In the genomic region with DNA sequence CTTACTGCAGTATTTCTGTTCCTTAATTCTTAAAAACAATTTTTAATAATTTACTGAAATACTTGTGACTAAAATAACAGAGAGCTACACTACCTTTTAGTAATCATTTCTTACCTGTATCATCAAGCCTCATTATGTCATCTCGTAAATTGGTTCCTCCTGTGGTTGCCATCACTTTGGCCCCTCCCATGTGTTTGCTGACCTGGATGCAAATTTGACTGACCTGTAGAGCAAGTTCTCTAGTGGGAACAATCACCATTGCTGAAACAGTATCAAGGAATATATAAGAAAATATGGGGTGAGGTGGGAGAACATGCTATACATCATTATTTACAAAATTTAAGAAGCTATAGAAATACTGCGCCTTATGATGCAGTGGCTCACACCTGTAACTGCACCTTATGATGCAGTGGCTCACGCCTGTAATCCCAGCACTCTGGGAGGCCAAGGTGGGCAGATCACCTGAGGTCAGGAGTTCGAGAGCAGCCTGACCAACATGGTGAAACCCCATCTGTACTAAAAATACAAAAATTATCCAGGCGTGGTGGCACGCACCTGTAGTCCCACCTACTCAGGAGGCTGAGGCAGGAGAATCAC, we compare ENCODE assay signal across 8 cellular contexts. TPM values are rescaled to one million over a fixed set of nuclear protein-coding genes. Genes with fewer than 3 reads are reported as not detected.
DNase-seq lines count a peak whose midpoint lies in the region; ATAC-seq and TF ChIP-seq lines count a peak whose summit lies in the region.
"Not testable (repeated sequence)": the region's sequence is repeated elsewhere in the genome, so short reads cannot be mapped to it uniquely, and the experiment has no call there.

No MANE protein-coding gene starts in this region.

- not testable (repeated sequence) for H3K4me2 ChIP-seq in GM23338

- peaks cover 44% of the 10 kb centered on the region for H3K36me3 ChIP-seq in CD8-positive, alpha-beta memory T cell (ENCODE audit: insufficient read depth, low read length)
- peaks cover 42% of the 10 kb centered on the region for H3K36me3 ChIP-seq in GM23338 (ENCODE audit: insufficient read depth)
- H3K36me3 ChIP-seq in upper lobe of right lung = peaks cover 81% of the 10 kb centered on the region

- POLR2A ChIA-PET in CD8-positive, alpha-beta memory T cell (lab: Charles Lee) = not testable (repeated sequence)
- POLR2A ChIA-PET in naive thymus-derived CD8-positive, alpha-beta T cell (lab: Charles Lee) = interaction anchor here (0.7 to 3.3 kb wide), 6 partner anchors 9 to 163 kb away, joined by 3 to 19 read pairs (median 4); a partner anchor contains a TSS

- H3K9me2 ChIP-seq in GM23338 (ENCODE audit: insufficient read depth) = not testable (repeated sequence)

- H3K9me3 ChIP-seq in CD8-positive, alpha-beta memory T cell (ENCODE audit: low read length); upper lobe of right lung: not testable (repeated sequence)

- peak overlapping the region in 6 of 8 donors; percentile 10 to 79 (median 76) for H3K27ac Mint-ChIP-seq in CD8-positive, alpha-beta memory T cell
- H3K27ac Mint-ChIP-seq in GM23338 = not testable (repeated sequence)
- H3K27ac Mint-ChIP-seq in activated naive CD8-positive, alpha-beta T cell = peak overlapping the region; percentile 69
- peak overlapping the region in 6 of 10 donors; percentile 28 to 88 (median 70) for H3K27ac Mint-ChIP-seq in naive thymus-derived CD8-positive, alpha-beta T cell

- intact Hi-C loops in left colon (cut with DNase I, micrococcal nuclease); upper lobe of right lung (cut with DNase I): not testable (repeated sequence)

- peaks cover 11% of the 10 kb centered on the region; the same call in 1 of the 2 replicates for H3F3A ChIP-seq in GM23338 (replicated peaks; ENCODE audit: low read depth)

- H3K9me3 Mint-ChIP-seq in CD8-positive, alpha-beta memory T cell; GM23338; activated naive CD8-positive, alpha-beta T cell (ENCODE audit: low read depth); naive thymus-derived CD8-positive, alpha-beta T cell: not testable (repeated sequence)

- H4K20me1 ChIP-seq in GM23338 (replicated peaks; ENCODE audit: insufficient read depth) = peaks cover 64% of the 10 kb centered on the region

- peak; percentile 14 for TF ChIP-seq CTCF in 22Rv1 (IDR thresholded peaks at IDR 0.05)
- TF ChIP-seq CTCF in GM23338 (conservative IDR thresholded peaks at IDR 0.05; ENCODE audit: low read depth in 2 of 2) = peak in 1 of 2 experiments; percentile 17; a peak in 1 of 4 replicates
- not testable (repeated sequence) for TF ChIP-seq CTCF in upper lobe of right lung (IDR thresholded peaks at IDR 0.05)

- H3K4me3 ChIP-seq in CD8-positive, alpha-beta memory T cell (ENCODE audit: low read length); GM23338; upper lobe of right lung: not testable (repeated sequence)

- not testable (repeated sequence) for H3K27me3 ChIP-seq in CD8-positive, alpha-beta memory T cell (ENCODE audit: insufficient read depth, low read length, poor library complexity, severe bottlenecking); GM23338 (ENCODE audit: insufficient read depth); upper lobe of right lung

- not testable (repeated sequence) for H3K27me3 Mint-ChIP-seq in CD8-positive, alpha-beta memory T cell; GM23338 (ENCODE audit: insufficient read depth, low read depth, poor library complexity); activated naive CD8-positive, alpha-beta T cell; naive thymus-derived CD8-positive, alpha-beta T cell

- peak overlapping the region; percentile 68 for H3K27ac ChIP-seq in 22Rv1
- H3K27ac ChIP-seq in CD8-positive, alpha-beta memory T cell (ENCODE audit: low read depth, low read length); GM23338 (ENCODE audit: low read depth); upper lobe of right lung: not testable (repeated sequence)

- DNase-seq in CD8-positive, alpha-beta memory T cell; GM23338 (ENCODE audit: low spot score); left colon; naive thymus-derived CD8-positive, alpha-beta T cell; upper lobe of right lung: not testable (repeated sequence)
- DNase-seq in NCI-H526 (lab: John Stamatoyannopoulos, UW) = peak; percentile 53 to 78

- ATAC-seq in GM23338 = peak; percentile 36; the same call in 1 of the 3 replicates
- peak; percentile 82 for ATAC-seq in left colon
- peak; percentile 36 to 52 for ATAC-seq in naive thymus-derived CD8-positive, alpha-beta T cell
- ATAC-seq in upper lobe of right lung = peak; percentile 44

- peaks cover 27% of the 10 kb centered on the region for H3K4me1 ChIP-seq in CD8-positive, alpha-beta memory T cell (ENCODE audit: insufficient read depth, low read length)
- H3K4me1 ChIP-seq in GM23338 (ENCODE audit: insufficient read depth) = not testable (repeated sequence)
- peaks cover 34% of the 10 kb centered on the region for H3K4me1 ChIP-seq in upper lobe of right lung

- H3K4me3 Mint-ChIP-seq in CD8-positive, alpha-beta memory T cell; GM23338; activated naive CD8-positive, alpha-beta T cell: not testable (repeated sequence)
- H3K4me3 Mint-ChIP-seq in naive thymus-derived CD8-positive, alpha-beta T cell = peak overlapping the region in 2 of 10 donors; percentile 13 to 38

- H2AFZ ChIP-seq in GM23338 = not testable (repeated sequence)

- CTCF ChIA-PET in CD8-positive, alpha-beta memory T cell (lab: Charles Lee) = interaction anchor here (1.0 to 1.7 kb wide), 4 partner anchors 25 to 105 kb away, joined by 3 read pairs; no protein-coding TSS in a partner anchor

- H3K79me2 ChIP-seq in GM23338 (replicated peaks; ENCODE audit: insufficient read depth) = peaks cover 69% of the 10 kb centered on the region

- peaks cover 43 to 57% (median 54%) of the 10 kb centered on the region in 3 donors for H3K4me1 Mint-ChIP-seq in CD8-positive, alpha-beta memory T cell
- not testable (repeated sequence) for H3K4me1 Mint-ChIP-seq in GM23338
- peaks cover 45% of the 10 kb centered on the region for H3K4me1 Mint-ChIP-seq in activated naive CD8-positive, alpha-beta T cell (ENCODE audit: low read depth)
- H3K4me1 Mint-ChIP-seq in naive thymus-derived CD8-positive, alpha-beta T cell = peaks cover 15 to 54% (median 42%) of the 10 kb centered on the region in 4 donors

- H3K36me3 Mint-ChIP-seq in CD8-positive, alpha-beta memory T cell = peaks cover 3 to 90% (median 11%) of the 10 kb centered on the region in 3 donors
- H3K36me3 Mint-ChIP-seq in GM23338 (ENCODE audit: low read depth) = peaks cover 88% of the 10 kb centered on the region
- H3K36me3 Mint-ChIP-seq in activated naive CD8-positive, alpha-beta T cell = not testable (repeated sequence)
- peaks cover 0 to 95% (median 14%) of the 10 kb centered on the region in 3 donors for H3K36me3 Mint-ChIP-seq in naive thymus-derived CD8-positive, alpha-beta T cell

RNA-seq across cellular contexts. Expression of a gene that starts 25.8 kb away (rescaled TPM):
- 100 to 1,000 TPM; 187 to 189 TPM for total RNA-seq in CD8-positive, alpha-beta memory T cell
- polyA plus RNA-seq in CD8-positive, alpha-beta memory T cell = 85.6 TPM
- 205 and 253 TPM in 2 replicates for total RNA-seq in GM23338 (2014; rRNA removed; shearing (Covaris generic))
- 59.1 and 68.3 TPM in 2 replicates for polyA plus RNA-seq in GM23338 (2016; fragmentation: Nextera tagmentation; extraction: Ambion mirVana)
- total RNA-seq in left colon (100 to 1,000 TPM in 1 of 2 donors, 10 to 100 TPM in 1; 96.3 to 100 TPM), upper lobe of right lung (115 TPM)
- total RNA-seq in naive thymus-derived CD8-positive, alpha-beta T cell = 100 to 1,000 TPM; 334 to 340 TPM
- 100 to 1,000 TPM in 2 of 3 donors, 10 to 100 TPM in 1; 82.7 to 107 (median 106) TPM for polyA plus RNA-seq in naive thymus-derived CD8-positive, alpha-beta T cell
